In the genomic region with DNA sequence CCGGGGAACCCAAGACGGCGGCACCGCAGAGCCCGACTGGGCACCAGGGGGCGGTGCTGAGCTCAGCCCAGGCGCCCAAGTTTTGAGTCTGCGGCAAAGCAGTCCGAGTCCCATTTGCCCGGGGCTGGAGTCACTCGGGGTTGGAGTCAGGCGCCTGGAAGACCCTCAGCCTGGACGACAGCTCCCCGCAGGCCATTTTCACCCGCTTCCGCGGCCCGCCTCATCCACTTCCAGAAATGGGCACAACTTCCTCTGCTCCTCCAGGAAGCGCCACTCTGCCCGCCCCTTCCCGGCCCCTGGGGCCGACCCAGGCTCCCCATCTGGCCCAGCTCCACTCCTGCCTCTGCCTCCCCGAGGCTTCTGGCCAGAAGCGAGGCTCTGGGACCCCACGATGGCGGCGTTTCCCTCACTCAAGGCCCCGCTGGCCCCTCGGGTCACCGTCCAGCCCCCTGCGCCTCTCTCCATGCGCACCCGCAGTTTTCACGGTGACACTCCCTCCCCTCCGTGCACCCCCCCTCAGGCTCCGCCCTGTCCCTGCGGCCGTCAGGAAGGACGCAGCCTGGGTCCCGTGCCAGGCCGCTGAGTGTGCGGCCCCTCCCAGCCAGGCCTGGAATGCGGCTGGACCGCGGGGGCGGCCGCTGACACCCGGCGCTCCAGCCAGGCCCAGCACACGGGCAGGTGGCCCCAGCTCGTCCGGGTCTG, we compare ENCODE assay signal across 8 cellular contexts. TPM values are rescaled to one million over a fixed set of nuclear protein-coding genes. Genes with fewer than 3 reads are reported as not detected.
DNase-seq lines count a peak whose midpoint lies in the region; ATAC-seq and TF ChIP-seq lines count a peak whose summit lies in the region.

No MANE protein-coding gene starts in this region.

- H3K9ac ChIP-seq in endodermal cell (ENCODE audit: extremely low read depth, low read length, poor library complexity, severe bottlenecking) = peak overlapping the region; percentile 74

- H3K9me3 ChIP-seq in endodermal cell (ENCODE audit: control insufficient read depth, low read length) = no peaks in the 10 kb centered on the region
- H3K9me3 ChIP-seq in mesodermal cell (ENCODE audit: control insufficient read depth, low read length) = no peaks in the 10 kb centered on the region

- TF ChIP-seq CTCF in HL-60 (IDR thresholded peaks at IDR 0.05; ENCODE audit: insufficient read depth, low read length) (peak; percentile 73), endodermal cell (conservative IDR thresholded peaks at IDR 0.05) (peak; percentile 98)

- peaks cover 10% of the 10 kb centered on the region for H3K4me1 Mint-ChIP-seq in endodermal cell

- H3K4me3 ChIP-seq in HL-60 (replicated peaks; ENCODE audit: insufficient read depth, low read length) (peak overlapping the region; percentile 71), endodermal cell (ENCODE audit: low read length) (peak overlapping the region; percentile 88), mesodermal cell (ENCODE audit: extremely low read depth, insufficient read depth, low read length, poor library complexity, severe bottlenecking) (peak overlapping the region; percentile 46)

- peak; percentile 39 for ATAC-seq in GM18498 (IDR thresholded peaks at IDR 0.05; ENCODE audit: unreplicated experiment)

- WGBS in endodermal cell (ENCODE audit: insufficient coverage in 1 of 2, insufficient read length in 1 of 2), 2 experiments = 0 to 1% methylated on average over 17 to 52 of the region's 52 CpGs
- 0 to 1% methylated on average over 51 to 52 of the region's 52 CpGs for WGBS in mesodermal cell (ENCODE audit: insufficient coverage in 2 of 2), 2 experiments

- DNase-seq in 8988T (peak; percentile 83), HL-60 (ENCODE audit: low read depth in 1 of 2, low spot score in 1 of 2) (peak in 1 of 2 experiments; percentile 83), NOMO-1 treated with DMSO at 0.1 percent for 48 hours (lab: John Stamatoyannopoulos, UW; ENCODE audit: unreplicated experiment) (peak; percentile 68), endodermal cell (peak; percentile 96)
- peak; percentile 88 for DNase-seq in activated CD8-positive, alpha-beta memory T cell treated with anti-CD3 and anti-CD28 coated beads, Interleukin-2, amount 50 U/mL, for 48 hours
- DNase-seq in stimulated activated CD8-positive, alpha-beta memory T cell treated with anti-CD3 and anti-CD28 coated beads, Interleukin-15, amount 100 ng/mL, for 1 hour (ENCODE audit: low read depth) = peak; percentile 52

- H3K27me3 Mint-ChIP-seq in endodermal cell (ENCODE audit: insufficient read depth) = no peaks in the 10 kb centered on the region

- H3K9me3 Mint-ChIP-seq in endodermal cell = no peaks in the 10 kb centered on the region

- H3K27ac ChIP-seq in HL-60 (replicated peaks) (peak overlapping the region; percentile 84), endodermal cell (ENCODE audit: low read depth, low read length) (peak overlapping the region; percentile 87), mesodermal cell (ENCODE audit: low read depth, low read length, severe bottlenecking) (peak overlapping the region; percentile 98)

- peak overlapping the region; percentile 95 for H3K27ac Mint-ChIP-seq in endodermal cell

- H3K27me3 ChIP-seq in HL-60 (ENCODE audit: insufficient read depth, poor library complexity, severe bottlenecking) = no peaks in the 10 kb centered on the region
- no peaks in the 10 kb centered on the region for H3K27me3 ChIP-seq in endodermal cell (ENCODE audit: control insufficient read depth, insufficient read depth, low read length, poor library complexity, severe bottlenecking)

- H3K4me1 ChIP-seq in endodermal cell (ENCODE audit: control insufficient read depth, insufficient read depth, low read length) = no peaks in the 10 kb centered on the region
- peaks cover 35% of the 10 kb centered on the region for H3K4me1 ChIP-seq in mesodermal cell (ENCODE audit: control insufficient read depth, insufficient read depth, low read length, poor library complexity, severe bottlenecking)

- peak overlapping the region; percentile 68 for H3K4me3 Mint-ChIP-seq in endodermal cell

- peaks cover 5% of the 10 kb centered on the region for H3K36me3 Mint-ChIP-seq in endodermal cell (ENCODE audit: low read depth)

- H3K36me3 ChIP-seq in endodermal cell (ENCODE audit: control insufficient read depth, insufficient read depth, low read length) = peaks cover 10% of the 10 kb centered on the region
- peaks cover 21% of the 10 kb centered on the region for H3K36me3 ChIP-seq in mesodermal cell (ENCODE audit: control insufficient read depth, insufficient read depth, low read length)

RNA-seq across cellular contexts. Expression of a gene that starts 4.9 kb away (rescaled TPM):
- 1 to 10 TPM; 4.0 to 4.5 TPM for total RNA-seq in endodermal cell
- 3.9 TPM for polyA plus RNA-seq in endodermal cell (2013, experiment 1 of 2)
- polyA plus RNA-seq in endodermal cell (2013, experiment 2 of 2) = 4.5 TPM
- 13.6 TPM for polyA plus RNA-seq in mesodermal cell (2013, experiment 1 of 2)
- 10.5 TPM for polyA plus RNA-seq in mesodermal cell (2013, experiment 2 of 2)

RNA-seq across cellular contexts. Expression of a gene that starts 7.7 kb away (rescaled TPM):
- total RNA-seq in endodermal cell = 1 to 10 TPM; 3.3 to 6.4 TPM
- polyA plus RNA-seq in endodermal cell (2013, experiment 1 of 2) = 4.4 TPM
- polyA plus RNA-seq in endodermal cell (2013, experiment 2 of 2) = 3.6 TPM
- 7.8 TPM for polyA plus RNA-seq in mesodermal cell (2013, experiment 1 of 2)
- 6.3 TPM for polyA plus RNA-seq in mesodermal cell (2013, experiment 2 of 2)

RNA-seq across cellular contexts. Expression of a gene that starts 23.2 kb away (rescaled TPM):
- total RNA-seq in endodermal cell = 10 to 100 TPM; 47.7 to 62.6 TPM
- 23.6 TPM for polyA plus RNA-seq in endodermal cell (2013, experiment 1 of 2)
- 23.0 TPM for polyA plus RNA-seq in endodermal cell (2013, experiment 2 of 2)
- 32.6 TPM for polyA plus RNA-seq in mesodermal cell (2013, experiment 1 of 2)
- 30.0 TPM for polyA plus RNA-seq in mesodermal cell (2013, experiment 2 of 2)

RNA-seq across cellular contexts. Expression of a gene that starts 30.9 kb away (rescaled TPM):
- total RNA-seq in endodermal cell = under 1 TPM in 1 of 2 donors, not detected in 1; 0.31 TPM
- 0.14 TPM for polyA plus RNA-seq in endodermal cell (2013, experiment 1 of 2)
- 0.29 TPM for polyA plus RNA-seq in endodermal cell (2013, experiment 2 of 2)
- 0.18 TPM for polyA plus RNA-seq in mesodermal cell (2013, experiment 1 of 2)
- polyA plus RNA-seq in mesodermal cell (2013, experiment 2 of 2) = not detected

RNA-seq across cellular contexts. Expression of a gene that starts 44.6 kb away (rescaled TPM):
- 10 to 100 TPM; 24.7 to 41.0 TPM for total RNA-seq in endodermal cell
- polyA plus RNA-seq in endodermal cell (2013, experiment 1 of 2) = 18.1 TPM
- 18.8 TPM for polyA plus RNA-seq in endodermal cell (2013, experiment 2 of 2)
- polyA plus RNA-seq in mesodermal cell (2013, experiment 1 of 2) = 27.1 TPM
- polyA plus RNA-seq in mesodermal cell (2013, experiment 2 of 2) = 24.0 TPM
